ENCODE assay signal across 9 cellular contexts in the genomic region with DNA sequence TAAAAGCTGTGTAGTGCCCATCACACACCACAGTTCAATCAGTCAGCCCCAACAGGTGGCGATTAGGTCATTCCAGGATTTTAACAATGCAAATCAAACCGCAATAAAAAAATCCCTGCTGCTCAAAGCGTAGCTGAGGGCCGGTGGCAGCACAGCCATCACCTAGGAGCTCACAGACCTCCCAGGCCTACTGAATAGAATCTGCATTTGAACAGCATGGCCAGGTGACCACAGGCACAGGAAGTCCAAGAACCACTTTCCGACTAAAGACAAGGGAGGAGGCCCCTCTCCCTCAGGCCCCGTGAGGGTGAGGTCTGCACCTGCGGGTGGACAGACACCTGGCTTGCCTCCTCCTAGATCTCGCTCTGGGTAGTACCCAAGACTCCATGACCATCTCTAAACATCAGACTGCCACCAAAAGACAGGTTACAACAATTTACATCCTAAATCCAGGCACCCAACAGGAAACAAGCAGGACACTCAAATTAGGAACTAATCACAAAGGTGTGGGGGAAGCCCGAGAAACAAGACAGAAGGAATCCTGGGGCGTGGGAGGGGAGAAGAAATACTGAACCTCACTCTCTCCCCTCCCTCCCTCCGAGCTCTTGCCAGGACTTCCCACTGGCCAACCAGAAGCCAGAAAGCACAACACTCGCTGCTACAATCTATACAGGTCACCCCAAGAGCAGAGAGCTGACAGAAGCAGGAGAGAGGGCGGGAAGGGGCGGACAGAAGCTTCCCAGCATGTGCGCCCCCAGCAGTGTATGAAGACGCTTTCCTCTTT. TPM values are rescaled to one million over a fixed set of nuclear protein-coding genes. Genes with fewer than 3 reads are reported as not detected.
DNase-seq lines count a peak whose midpoint lies in the region; ATAC-seq, FAIRE-seq and TF ChIP-seq lines count a peak whose summit lies in the region.
"Had no signal": no experiment of that assay in that cellular context is flagged by ENCODE, and none has a peak within 500 bp of the region (broad histone marks: within the 10 kb centered on the region; RNA-seq: fewer than 3 reads in every experiment).

No MANE protein-coding gene starts in this region.

- POLR2A ChIA-PET in activated CD8-positive, alpha-beta T cell treated with anti-CD3 and anti-CD28 coated beads for 36 hours (lab: Charles Lee), result interaction anchor here (0.6 to 1.2 kb wide), 2 partner anchors 18 to 126 kb away, joined by 3 to 4 read pairs; no protein-coding TSS in a partner anchor

- H3K27me3 Mint-ChIP-seq in astrocyte (ENCODE audit: low read depth, unreplicated experiment), result no peaks in the 10 kb centered on the region
- no peaks in the 10 kb centered on the region for H3K27me3 Mint-ChIP-seq in activated CD8-positive, alpha-beta T cell treated with anti-CD3 and anti-CD28 coated beads for 36 hours
- no peaks in the 10 kb centered on the region for H3K27me3 Mint-ChIP-seq in natural killer cell (ENCODE audit: low read depth in 2 of 2)
- no peaks in the 10 kb centered on the region for H3K27me3 Mint-ChIP-seq in activated T-cell treated with anti-CD3 and anti-CD28 coated beads, Interleukin-2, amount 50 U/mL, for 24 hours

- H3K36me3 ChIP-seq in astrocyte (ENCODE audit: insufficient read depth, low read length), result no peaks in the 10 kb centered on the region
- no peaks in the 10 kb centered on the region for H3K36me3 ChIP-seq in parathyroid adenoma (ENCODE audit: control insufficient read depth, insufficient read depth, low read length)

- H4K20me1 ChIP-seq in astrocyte (ENCODE audit: insufficient read depth, low read length), result peaks cover 35% of the 10 kb centered on the region

- H3K9me3 Mint-ChIP-seq in astrocyte (ENCODE audit: unreplicated experiment), result peaks cover 2% of the 10 kb centered on the region
- no peaks in the 10 kb centered on the region for H3K9me3 Mint-ChIP-seq in activated CD8-positive, alpha-beta T cell treated with anti-CD3 and anti-CD28 coated beads for 36 hours
- no peaks in the 10 kb centered on the region for H3K9me3 Mint-ChIP-seq in natural killer cell
- H3K9me3 Mint-ChIP-seq in activated T-cell treated with anti-CD3 and anti-CD28 coated beads, Interleukin-2, amount 50 U/mL, for 24 hours, result no peaks in the 10 kb centered on the region

- TF ChIP-seq CTCF in astrocyte (IDR thresholded peaks at IDR 0.05; ENCODE audit: insufficient read depth, low read depth, low read length), result no peak
- TF ChIP-seq CTCF in parathyroid adenoma (IDR thresholded peaks at IDR 0.05), result no peak
- TF ChIP-seq CTCF in activated CD8-positive, alpha-beta T cell treated with anti-CD3 and anti-CD28 coated beads for 36 hours (IDR thresholded peaks at IDR 0.05), result no peak
- no peak for TF ChIP-seq CTCF in natural killer cell (IDR thresholded peaks at IDR 0.05)

- H3K4me3 Mint-ChIP-seq in astrocyte (ENCODE audit: unreplicated experiment), result peak overlapping the region; percentile 37
- no peak overlapping the region for H3K4me3 Mint-ChIP-seq in activated CD8-positive, alpha-beta T cell treated with anti-CD3 and anti-CD28 coated beads for 36 hours
- H3K4me3 Mint-ChIP-seq in natural killer cell, result no peak overlapping the region
- H3K4me3 Mint-ChIP-seq in activated T-cell treated with anti-CD3 and anti-CD28 coated beads, Interleukin-2, amount 50 U/mL, for 24 hours, result no peak overlapping the region

- peak overlapping the region; percentile 23 for H3K27ac ChIP-seq in astrocyte (ENCODE audit: low read depth, low read length)
- H3K27ac ChIP-seq in parathyroid adenoma, result no peak overlapping the region

- no peak for DNase-seq in astrocyte (ENCODE audit: low read depth)
- DNase-seq in activated CD8-positive, alpha-beta T cell treated with anti-CD3 and anti-CD28 coated beads for 36 hours, result no peak
- no peak for DNase-seq in natural killer cell
- no peak for DNase-seq in superior temporal gyrus (ENCODE audit: extremely low spot score)
- no peak for DNase-seq in activated T-cell treated with anti-CD3 and anti-CD28 coated beads, Interleukin-2, amount 50 U/mL, for 24 hours
- DNase-seq: kidney glomerular epithelial cell had no signal

- H2AFZ ChIP-seq in astrocyte (ENCODE audit: low read depth, low read length) (no peak overlapping the region), parathyroid adenoma (no peak overlapping the region)

- intact Hi-C loops in activated CD8-positive, alpha-beta T cell treated with anti-CD3 and anti-CD28 coated beads for 36 hours (cut with micrococcal nuclease), result no loop called here
- intact Hi-C loops in natural killer cell (cut with micrococcal nuclease), result no loop called here

- H3K36me3 Mint-ChIP-seq in astrocyte (ENCODE audit: low read depth, unreplicated experiment) (peaks cover 8% of the 10 kb centered on the region), natural killer cell (no peaks in the 10 kb centered on the region)
- no peaks in the 10 kb centered on the region for H3K36me3 Mint-ChIP-seq in activated CD8-positive, alpha-beta T cell treated with anti-CD3 and anti-CD28 coated beads for 36 hours (ENCODE audit: low read depth)
- peaks cover 1% of the 10 kb centered on the region for H3K36me3 Mint-ChIP-seq in activated T-cell treated with anti-CD3 and anti-CD28 coated beads, Interleukin-2, amount 50 U/mL, for 24 hours (ENCODE audit: low read depth)

- H3K9ac ChIP-seq in astrocyte (ENCODE audit: low read length), result peak overlapping the region; percentile 31
- no peak overlapping the region for H3K9ac ChIP-seq in parathyroid adenoma

- ATAC-seq in GM18907 (IDR thresholded peaks at IDR 0.05; ENCODE audit: unreplicated experiment) (peak; percentile 59), HG02885 (IDR thresholded peaks at IDR 0.05; ENCODE audit: poor library complexity, unreplicated experiment) (peak; percentile 46), natural killer cell (no peak)
- ATAC-seq in activated CD8-positive, alpha-beta T cell treated with anti-CD3 and anti-CD28 coated beads for 36 hours, result no peak

- H3K79me2 ChIP-seq in astrocyte (ENCODE audit: insufficient read depth, low read length) (peaks cover 72% of the 10 kb centered on the region), parathyroid adenoma (peaks cover 26% of the 10 kb centered on the region)

- H3K4me1 Mint-ChIP-seq in astrocyte (ENCODE audit: low read depth, unreplicated experiment) (peaks cover 64% of the 10 kb centered on the region), natural killer cell (peaks cover 24 to 26% of the 10 kb centered on the region in 2 donors)
- H3K4me1 Mint-ChIP-seq in activated CD8-positive, alpha-beta T cell treated with anti-CD3 and anti-CD28 coated beads for 36 hours (ENCODE audit: low read depth), result peaks cover 32% of the 10 kb centered on the region
- H3K4me1 Mint-ChIP-seq in activated T-cell treated with anti-CD3 and anti-CD28 coated beads, Interleukin-2, amount 50 U/mL, for 24 hours (ENCODE audit: low read depth), result peaks cover 47% of the 10 kb centered on the region

- no peaks in the 10 kb centered on the region for H3K9me3 ChIP-seq in astrocyte (ENCODE audit: insufficient read depth, low read depth, low read length)
- no peaks in the 10 kb centered on the region for H3K9me3 ChIP-seq in parathyroid adenoma (ENCODE audit: control insufficient read depth, low read length)

- no peak overlapping the region for H3K4me3 ChIP-seq in astrocyte (ENCODE audit: insufficient read depth, low read depth, low read length)
- no peak overlapping the region for H3K4me3 ChIP-seq in parathyroid adenoma (ENCODE audit: low read depth, low read length)

- FAIRE-seq in astrocyte (lab: Jason Lieb, UNC), result no peak

- no peak overlapping the region for H3K27ac Mint-ChIP-seq in astrocyte (ENCODE audit: unreplicated experiment)
- H3K27ac Mint-ChIP-seq in activated CD8-positive, alpha-beta T cell treated with anti-CD3 and anti-CD28 coated beads for 36 hours, result no peak overlapping the region
- H3K27ac Mint-ChIP-seq in natural killer cell, result peak overlapping the region in 1 of 2 donors; percentile 35
- H3K27ac Mint-ChIP-seq in activated T-cell treated with anti-CD3 and anti-CD28 coated beads, Interleukin-2, amount 50 U/mL, for 24 hours, result no peak overlapping the region

- H3K27me3 ChIP-seq in astrocyte (ENCODE audit: insufficient read depth, low read length), result no peaks in the 10 kb centered on the region
- no peaks in the 10 kb centered on the region for H3K27me3 ChIP-seq in parathyroid adenoma (ENCODE audit: control insufficient read depth, insufficient read depth, low read length)

- H3K4me1 ChIP-seq in astrocyte (ENCODE audit: insufficient read depth, low read length) (peaks cover 58% of the 10 kb centered on the region), parathyroid adenoma (no peaks in the 10 kb centered on the region)

- CTCF ChIA-PET in activated CD8-positive, alpha-beta T cell treated with anti-CD3 and anti-CD28 coated beads for 36 hours (lab: Charles Lee), result interaction anchor here (0.8 kb wide), 1 partner anchor 9 kb away, joined by 3 read pairs; no protein-coding TSS in a partner anchor

- H3K4me2 ChIP-seq in astrocyte (ENCODE audit: low read length) (peak overlapping the region; percentile 47), parathyroid adenoma (ENCODE audit: low read length) (peak overlapping the region; percentile 40)

RNA-seq across cellular contexts. Expression of a gene that starts 19.2 kb away (rescaled TPM):
- total RNA-seq in astrocyte (67.2 and 72.7 TPM in 2 replicates), natural killer cell (10 to 100 TPM; 12.6 to 20.2 (median 19.5) TPM)
- 10 to 100 TPM; 21.0 to 21.1 TPM for total RNA-seq in activated CD8-positive, alpha-beta T cell treated with anti-CD3 and anti-CD28 coated beads for 36 hours

Comparison
In these comparisons a context has a peak if more than half of its experiments do, and no peak if none do; other contexts are left out.
1. ATAC-seq: peak in GM18907 (single experiment) and HG02885 (single experiment); none in activated CD8-positive, alpha-beta T cell treated with anti-CD3 and anti-CD28 coated beads for 36 hours (single experiment) and natural killer cell (0 of 3).